In the genomic region with DNA sequence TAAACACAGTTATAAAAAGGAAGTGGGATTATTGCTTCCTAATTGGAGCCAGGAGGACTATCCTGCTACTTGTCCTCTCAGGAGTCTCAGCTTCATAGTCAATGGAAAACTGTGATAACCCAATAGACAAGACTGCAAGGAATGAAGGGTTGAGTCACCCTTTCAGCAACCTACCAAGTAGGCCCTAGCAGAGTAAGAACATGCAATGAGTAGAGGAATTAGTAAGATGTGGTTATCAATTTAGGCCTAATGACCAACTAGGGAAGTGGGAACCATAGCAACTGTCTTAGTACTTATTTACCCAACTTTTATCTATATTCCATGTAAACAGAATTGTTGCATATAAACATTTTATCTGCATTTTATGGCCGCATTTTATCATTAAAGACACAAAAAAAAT, we compare ENCODE assay signal across 24 cellular contexts.
DNase-seq lines count a peak whose midpoint lies in the region; ATAC-seq, FAIRE-seq and TF ChIP-seq lines count a peak whose summit lies in the region.
"Had no signal": no experiment of that assay in that cellular context is flagged by ENCODE, and none has a peak within 500 bp of the region (broad histone marks: within the 10 kb centered on the region; RNA-seq: fewer than 3 reads in every experiment).

No MANE protein-coding gene starts in this region.

- DNase-seq in D721Med (ENCODE audit: insufficient read length, low spot score), result no peak
- no peak for DNase-seq in GM12878 (ENCODE audit: low read depth, low spot score)
- peak; percentile 16 for DNase-seq in renal cortical epithelial cell (ENCODE audit: low read depth)
- DNase-seq in hippocampal formation (lab: John Stamatoyannopoulos, UW), result no peak
- no peak for DNase-seq in H9
- no peak for DNase-seq in NCI-H748 (lab: John Stamatoyannopoulos, UW; ENCODE audit: unreplicated experiment)
- DNase-seq: CD4-positive, alpha-beta T cell; DMS53; IMR-90; KG1; NCI-H1105; NCI-H1436 treated with DMSO at 0.1 percent for 48 hours; NCI-H187 treated with DMSO at 0.1 percent for 48 hours; NCI-H2107; NCI-H446 treated with DMSO at 0.1 percent for 48 hours; NCI-H526 treated with DMSO at 0.1 percent for 48 hours; Right ventricle myocardium superior; RPMI8226 had no signal

- no peaks in the 10 kb centered on the region for H3K36me3 Mint-ChIP-seq in H9 (ENCODE audit: insufficient read depth in 1 of 3, low read depth in 3 of 3)

- no peaks in the 10 kb centered on the region for H3K4me1 ChIP-seq in GM12878 (ENCODE audit: control insufficient read depth, insufficient read depth, low read length)
- H3K4me1 ChIP-seq in H9 (ENCODE audit: insufficient read depth, low read length), result peaks cover 2% of the 10 kb centered on the region; the same call in 1 of the 2 replicates
- H3K4me1 ChIP-seq: BLaER1 treated with 17β-estradiol and CSF1 and Interleukin-3, amounts not matched to agents 10 nM and 100 nM; SJSA1 had no signal

- SMC1A ChIA-PET in GM12878 (lab: Charles Lee; ENCODE audit: uncharacterized antibody, unreplicated experiment), result interaction anchor here (1.0 kb wide), 1 partner anchor 10 kb away, joined by 4 read pairs; no protein-coding TSS in a partner anchor

- no peaks in the 10 kb centered on the region for H3K36me3 ChIP-seq in GM12878 (ENCODE audit: control insufficient read depth in 2 of 2, insufficient read depth in 2 of 2, low read length in 1 of 2)
- H3K36me3 ChIP-seq: BLaER1 treated with 17β-estradiol and CSF1 and Interleukin-3, amounts not matched to agents 10 nM and 100 nM; SJSA1 had no signal

- H2BK120ac ChIP-seq in H9 (ENCODE audit: low read depth, low read length, poor library complexity, severe bottlenecking), result no peak overlapping the region

- no peak overlapping the region for H4K91ac ChIP-seq in H9 (ENCODE audit: insufficient read length, low read depth, low read length)

- no TSS peak for BruUV-seq in GM12878 (replicated peaks; lab: Mats Ljungman, UMichigan)

- in situ Hi-C loops in GM12878 (cut with MboI), result no loop called here

- no peak overlapping the region for H4K8ac ChIP-seq in H9 (replicated peaks; ENCODE audit: insufficient read length, low read depth, low read length)

- H3K4ac ChIP-seq in H9 (ENCODE audit: low read depth, low read length), result no peak overlapping the region

- H3K9me3 ChIP-seq in GM12878 (replicated peaks; ENCODE audit: control insufficient read depth, insufficient read depth, low read length), result no peaks in the 10 kb centered on the region
- H3K9me3 ChIP-seq in H9 (ENCODE audit: control insufficient read depth, low read depth, low read length), result no peaks in the 10 kb centered on the region
- H3K9me3 ChIP-seq: BLaER1 treated with 17β-estradiol and CSF1 and Interleukin-3, amounts not matched to agents 10 nM and 100 nM; SJSA1 had no signal

- no peak overlapping the region for H3K4me3 ChIP-seq in GM12878
- H3K4me3 ChIP-seq: BLaER1 treated with 17β-estradiol and CSF1 and Interleukin-3, amounts not matched to agents 10 nM and 100 nM; SJSA1 had no signal

- no peaks in the 10 kb centered on the region for H3K23me2 ChIP-seq in H9 (ENCODE audit: insufficient read length, low read depth, low read length, poor library complexity, severe bottlenecking)

- H2BK15ac ChIP-seq in H9 (ENCODE audit: low read depth, low read length), result no peak overlapping the region

- no peaks in the 10 kb centered on the region for H3K27me3 Mint-ChIP-seq in H9 (ENCODE audit: low read depth)

- no peak overlapping the region for H3K18ac ChIP-seq in H9 (ENCODE audit: insufficient read length, low read depth, low read length)

- H2AK5ac ChIP-seq in H9 (ENCODE audit: insufficient read length, low read length), result no peak overlapping the region

- RAD21 ChIA-PET in GM12878 (lab: Charles Lee; ENCODE audit: unreplicated experiment), result no interaction called here

- H3K27ac ChIP-seq in GM12878 (ENCODE audit: control insufficient read depth, insufficient read depth), result no peak overlapping the region
- H3K27ac ChIP-seq in H9 (ENCODE audit: insufficient read length, low read depth, low read length), result no peak overlapping the region
- H3K27ac ChIP-seq: BLaER1 treated with 17β-estradiol and CSF1 and Interleukin-3, amounts not matched to agents 10 nM and 100 nM; SJSA1 had no signal

- no peak overlapping the region for H3K14ac ChIP-seq in H9 (ENCODE audit: insufficient read depth, low read length)

- no peak overlapping the region for H3K27ac Mint-ChIP-seq in H9
- H3K27ac Mint-ChIP-seq: CD4-positive, alpha-beta T cell had no signal

- H2AFZ ChIP-seq in GM12878 (ENCODE audit: control insufficient read depth, low read depth, low read length) (no peak overlapping the region), H9 (ENCODE audit: low read length) (no peak overlapping the region)

- no peak overlapping the region for H3K56ac ChIP-seq in H9 (ENCODE audit: insufficient read length, low read depth, low read length)

- TF ChIP-seq POLR2A in GM12878 (IDR thresholded peaks at IDR 0.05; ENCODE audit: low read depth, low read length), result no peak

- H2BK12ac ChIP-seq in H9 (ENCODE audit: insufficient read length, low read depth, low read length), result no peak overlapping the region

- H3K79me2 ChIP-seq in GM12878 (ENCODE audit: control insufficient read depth, insufficient read depth, low read length), result no peaks in the 10 kb centered on the region
- no peaks in the 10 kb centered on the region for H3K79me2 ChIP-seq in H9 (ENCODE audit: insufficient read depth, low read length)

- intact Hi-C loops in GM12878 (cut with micrococcal nuclease; ENCODE audit: unreplicated experiment), result no loop called here

- no peak overlapping the region for H2BK5ac ChIP-seq in H9 (ENCODE audit: insufficient read length, low read length)

- TF ChIP-seq EP300 in GM12878 (IDR thresholded peaks at IDR 0.05; ENCODE audit: borderline replicate concordance in 1 of 2, control insufficient read depth in 1 of 2, low read depth in 2 of 2, low read length in 2 of 2), result no peak

- TF ChIP-seq RAD21 in GM12878 (IDR thresholded peaks at IDR 0.05; ENCODE audit: insufficient read depth, low read depth, low read length), result no peak

- CTCF ChIA-PET in GM12878 (lab: Yijun Ruan, JAX), result interaction anchor here (1.1 to 1.4 kb wide), 3 partner anchors 25 to 358 kb away, joined by 3 to 4 read pairs (median 3); no protein-coding TSS in a partner anchor

- H4K5ac ChIP-seq in H9 (ENCODE audit: insufficient read length, low read depth, low read length), result no peak overlapping the region

- H3K9me3 Mint-ChIP-seq in H9, result no peaks in the 10 kb centered on the region
- H3K9me3 Mint-ChIP-seq: CD4-positive, alpha-beta T cell had no signal

- peak; percentile 38 for FAIRE-seq in D721Med (lab: Jason Lieb, UNC)
- no peak for FAIRE-seq in GM12878 (lab: Jason Lieb, UNC)
- FAIRE-seq: A204.1, G401.6, H54 had no signal

- H3K4me3 Mint-ChIP-seq in H9, result no peak overlapping the region
- H3K4me3 Mint-ChIP-seq: CD4-positive, alpha-beta T cell had no signal

- 88% methylated on average over 1 of the region's 1 CpG for WGBS in GM12878 (ENCODE audit: insufficient coverage, insufficient replicate concordance, low lambda C conversion rate, missing lambda C conversion rate)
- WGBS in H9 (ENCODE audit: extremely low coverage, insufficient read length, low lambda C conversion rate), result no CpG with 5 or more reads among the region's 1 CpG

- H3K23ac ChIP-seq in H9 (ENCODE audit: insufficient read length, low read depth, low read length), result no peak overlapping the region

- no peak overlapping the region for H2BK20ac ChIP-seq in H9 (ENCODE audit: low read depth, low read length, poor library complexity, severe bottlenecking)

- H3K79me1 ChIP-seq in H9 (ENCODE audit: insufficient read depth, low read depth, low read length, poor library complexity, severe bottlenecking), result no peaks in the 10 kb centered on the region

- H3K9ac ChIP-seq in GM12878 (ENCODE audit: control insufficient read depth, insufficient read depth, low read length) (no peak overlapping the region), H9 (ENCODE audit: extremely low read depth, insufficient read length, low read length) (no peak overlapping the region)
- H3K9ac ChIP-seq: BLaER1 treated with 17β-estradiol and CSF1 and Interleukin-3, amounts not matched to agents 10 nM and 100 nM had no signal

- H3K27me3 ChIP-seq in GM12878 (replicated peaks in 1 of 2; ENCODE audit: control insufficient read depth in 2 of 2, insufficient read depth in 2 of 2, low read length in 1 of 2), result no peaks in the 10 kb centered on the region; a peak in 1 of 4 replicates
- no peaks in the 10 kb centered on the region for H3K27me3 ChIP-seq in H9 (ENCODE audit: insufficient read depth, low read length)
- H3K27me3 ChIP-seq: BLaER1 treated with 17β-estradiol and CSF1 and Interleukin-3, amounts not matched to agents 10 nM and 100 nM; SJSA1 had no signal

- no peak overlapping the region for H3T11ph ChIP-seq in H9 (ENCODE audit: low read length)

- H4K20me1 ChIP-seq in GM12878 (ENCODE audit: control insufficient read depth, insufficient read depth) (no peaks in the 10 kb centered on the region), H9 (ENCODE audit: control insufficient read depth, insufficient read depth, insufficient read length) (no peaks in the 10 kb centered on the region)
- H4K20me1 ChIP-seq: BLaER1 treated with 17β-estradiol and CSF1 and Interleukin-3, amounts not matched to agents 10 nM and 100 nM had no signal

- POLR2A ChIA-PET in GM12878 (lab: Charles Lee), result no interaction called here

- no peak overlapping the region for H3K4me2 ChIP-seq in GM12878 (ENCODE audit: control insufficient read depth, insufficient read depth)
- no peak overlapping the region for H3K4me2 ChIP-seq in H9 (ENCODE audit: insufficient read depth, insufficient read length, low read length)
- H3K4me2 ChIP-seq: BLaER1 treated with 17β-estradiol and CSF1 and Interleukin-3, amounts not matched to agents 10 nM and 100 nM had no signal

- ATAC-seq in HG02981 (IDR thresholded peaks at IDR 0.05; ENCODE audit: unreplicated experiment) (peak; percentile 67), GM12878 (peak; percentile 40; the same call in 2 of the 3 replicates)

- H3K4me1 Mint-ChIP-seq in H9, result peaks cover 6% of the 10 kb centered on the region in 2 experiments

- TF ChIP-seq CTCF in D721Med (IDR thresholded peaks at IDR 0.05; ENCODE audit: insufficient read depth, missing control alignments) (no peak), GM12878 (IDR thresholded peaks at IDR 0.05 in 2 of 3, conservative IDR thresholded peaks at IDR 0.05 in 1 of 3; ENCODE audit: control insufficient read depth in 2 of 3, extremely low read depth in 1 of 3, insufficient read depth in 1 of 3, low read depth in 3 of 3, low read length in 3 of 3) (no peak), H9 (conservative IDR thresholded peaks at IDR 0.05) (no peak)

TF ChIP-seq in GM12878, 131 proteins besides CTCF, POLR2A, EP300 and RAD21 (continues in another document):
- no peak for TF ChIP-seq TCF7 (IDR thresholded peaks at IDR 0.05; ENCODE audit: borderline replicate concordance)
- TF ChIP-seq, protein P1, sequence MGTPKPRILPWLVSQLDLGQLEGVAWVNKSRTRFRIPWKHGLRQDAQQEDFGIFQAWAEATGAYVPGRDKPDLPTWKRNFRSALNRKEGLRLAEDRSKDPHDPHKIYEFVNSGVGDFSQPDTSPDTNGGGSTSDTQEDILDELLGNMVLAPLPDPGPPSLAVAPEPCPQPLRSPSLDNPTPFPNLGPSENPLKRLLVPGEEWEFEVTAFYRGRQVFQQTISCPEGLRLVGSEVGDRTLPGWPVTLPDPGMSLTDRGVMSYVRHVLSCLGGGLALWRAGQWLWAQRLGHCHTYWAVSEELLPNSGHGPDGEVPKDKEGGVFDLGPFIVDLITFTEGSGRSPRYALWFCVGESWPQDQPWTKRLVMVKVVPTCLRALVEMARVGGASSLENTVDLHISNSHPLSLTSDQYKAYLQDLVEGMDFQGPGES (IDR thresholded peaks at IDR 0.05), result no peak
